1 cellular context compared by ENCODE assay signal in genomic region chr17:50867856-50868438, GRCh38.
TF ChIP-seq lines count a peak whose summit lies in the region.

No MANE protein-coding gene starts in this region.

TF ChIP-seq in HepG2, 621 proteins besides CTCF, POLR2A, EP300 and RAD21 (continued from another document and continues in another):
- no peak for TF ChIP-seq HNF4G (IDR thresholded peaks at IDR 0.05; ENCODE audit: borderline replicate concordance, low read depth, low read length)
- no peak for TF ChIP-seq HNF4G (CRISPR knock-in tag; IDR thresholded peaks at IDR 0.05; ENCODE audit: borderline replicate concordance, low read depth)
- TF ChIP-seq HMGXB3 (CRISPR knock-in tag; IDR thresholded peaks at IDR 0.05; ENCODE audit: borderline replicate concordance) = no peak
- no peak for TF ChIP-seq YEATS2 (CRISPR knock-in tag; IDR thresholded peaks at IDR 0.05; ENCODE audit: borderline replicate concordance)
- TF ChIP-seq ESRRA (CRISPR knock-in tag; IDR thresholded peaks at IDR 0.05; ENCODE audit: low read depth) = no peak
- no peak for TF ChIP-seq ZNF275 (CRISPR knock-in tag; IDR thresholded peaks at IDR 0.05; ENCODE audit: borderline replicate concordance)
- TF ChIP-seq ZNF276 (CRISPR knock-in tag; IDR thresholded peaks at IDR 0.05; ENCODE audit: low read depth) = no peak
- no peak for TF ChIP-seq MED13 (CRISPR knock-in tag; IDR thresholded peaks at IDR 0.05)
- peak in 1 of 2 experiments; percentile 5; a peak in 2 of 4 replicates for TF ChIP-seq HMGXB4 (CRISPR knock-in tag; IDR thresholded peaks at IDR 0.05; ENCODE audit: borderline replicate concordance in 1 of 2, low read depth in 1 of 2)
- no peak; the same call in 1 of the 2 replicates for TF ChIP-seq ZNF614 (CRISPR knock-in tag; IDR thresholded peaks at IDR 0.05; ENCODE audit: borderline replicate concordance)
- peak; percentile 15; the same call in 1 of the 2 replicates for TF ChIP-seq NR2C2 (CRISPR knock-in tag; IDR thresholded peaks at IDR 0.05; ENCODE audit: borderline replicate concordance)
- no peak for TF ChIP-seq ARNT (IDR thresholded peaks at IDR 0.05)
- no peak for TF ChIP-seq SMAD1 (CRISPR knock-in tag; IDR thresholded peaks at IDR 0.05; ENCODE audit: borderline replicate concordance, low read depth)
- no peak for TF ChIP-seq ATF7-NPFF (CRISPR knock-in tag; IDR thresholded peaks at IDR 0.05; ENCODE audit: low read depth)
- no peak for TF ChIP-seq PHF20 (CRISPR knock-in tag; IDR thresholded peaks at IDR 0.05)
- no peak for TF ChIP-seq TOPORS (CRISPR knock-in tag; IDR thresholded peaks at IDR 0.05)
- no peak for TF ChIP-seq THAP11 (CRISPR knock-in tag; IDR thresholded peaks at IDR 0.05)
- TF ChIP-seq MYC (CRISPR knock-in tag; IDR thresholded peaks at IDR 0.05; ENCODE audit: borderline replicate concordance) = no peak
- TF ChIP-seq HDAC6 (IDR thresholded peaks at IDR 0.05; ENCODE audit: low read depth, low read length) = no peak
- TF ChIP-seq YEATS4 (CRISPR knock-in tag; IDR thresholded peaks at IDR 0.05; ENCODE audit: borderline replicate concordance) = no peak
- TF ChIP-seq KDM5A (IDR thresholded peaks at IDR 0.05; ENCODE audit: borderline replicate concordance, low read length) = no peak
- no peak; the same call in 1 of the 2 replicates for TF ChIP-seq BORCS8-MEF2B (CRISPR knock-in tag; IDR thresholded peaks at IDR 0.05)
- TF ChIP-seq ZNF3 (CRISPR knock-in tag; IDR thresholded peaks at IDR 0.05) = no peak
- TF ChIP-seq PRDM10 (CRISPR knock-in tag; IDR thresholded peaks at IDR 0.05; ENCODE audit: low read depth) = no peak
- TF ChIP-seq ZBTB4 (CRISPR knock-in tag; IDR thresholded peaks at IDR 0.05; ENCODE audit: borderline replicate concordance) = no peak
- no peak for TF ChIP-seq ZNF782 (CRISPR knock-in tag; IDR thresholded peaks at IDR 0.05; ENCODE audit: borderline replicate concordance)
- TF ChIP-seq ZBTB46 (CRISPR knock-in tag; IDR thresholded peaks at IDR 0.05; ENCODE audit: borderline replicate concordance) = no peak
- no peak for TF ChIP-seq FOXM1 (CRISPR knock-in tag; IDR thresholded peaks at IDR 0.05)
- no peak for TF ChIP-seq KDM3A (CRISPR knock-in tag; IDR thresholded peaks at IDR 0.05; ENCODE audit: low read depth)
- 0 out of 2 replicates have a peak, but pooled peaks have one; percentile 24 for TF ChIP-seq MLXIP (CRISPR knock-in tag; IDR thresholded peaks at IDR 0.05; ENCODE audit: borderline replicate concordance)
- no peak for TF ChIP-seq ZNF282 (IDR thresholded peaks at IDR 0.05; ENCODE audit: partially characterized antibody)
- no peak for TF ChIP-seq ZNF598 (CRISPR knock-in tag; IDR thresholded peaks at IDR 0.05; ENCODE audit: borderline replicate concordance)
- 0 out of 2 replicates have a peak, but pooled peaks have one; percentile 5 for TF ChIP-seq SAFB2 (CRISPR knock-in tag; IDR thresholded peaks at IDR 0.05; ENCODE audit: borderline replicate concordance, low read depth)
- no peak for TF ChIP-seq ZNF691 (CRISPR knock-in tag; IDR thresholded peaks at IDR 0.05; ENCODE audit: borderline replicate concordance, low read depth)
- TF ChIP-seq NR2F1 (CRISPR knock-in tag; IDR thresholded peaks at IDR 0.05) = no peak
- TF ChIP-seq ATRX (CRISPR knock-in tag; IDR thresholded peaks at IDR 0.05; ENCODE audit: borderline replicate concordance) = no peak
